1 cellular context compared by ENCODE assay signal in the genomic region with DNA sequence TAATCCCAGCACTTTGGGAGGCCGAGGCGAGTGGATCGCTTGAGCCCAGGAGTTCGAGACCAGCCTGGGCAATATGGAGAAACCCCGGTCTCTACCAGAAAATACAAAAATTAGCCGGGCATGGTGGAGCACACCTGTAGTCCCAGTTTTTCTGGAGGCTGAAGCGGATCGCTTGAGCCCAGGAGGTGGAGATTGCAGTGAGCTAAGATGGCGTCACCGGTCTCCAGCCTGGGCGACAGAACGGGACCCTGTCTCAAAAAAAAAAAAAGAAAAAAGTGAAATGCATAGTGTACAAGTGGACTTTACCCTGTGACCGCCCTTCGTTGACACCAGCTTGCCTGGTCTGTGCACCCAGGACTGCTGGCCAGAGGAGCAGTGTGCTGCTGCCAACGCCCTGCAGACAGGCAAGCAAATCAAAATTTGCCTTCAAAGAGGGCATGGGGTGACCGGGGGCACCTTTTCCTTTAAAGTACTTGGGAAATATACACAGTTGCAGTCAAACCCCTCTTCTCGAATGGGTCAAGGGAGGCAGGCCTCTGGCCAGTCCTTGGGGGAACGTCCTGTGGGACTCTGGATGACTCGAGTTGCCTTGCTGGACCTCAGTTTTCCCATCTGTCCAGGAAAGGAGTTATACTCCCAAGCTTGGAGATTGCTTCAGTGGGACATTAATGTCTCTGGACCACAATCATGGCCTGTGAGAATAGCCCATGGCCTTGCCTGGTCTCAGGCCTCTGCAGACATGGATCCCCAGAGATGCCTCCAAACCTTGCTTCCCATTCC.
TF ChIP-seq lines count a peak whose summit lies in the region.

No MANE protein-coding gene starts in this region.

TF ChIP-seq in HepG2, 621 proteins besides CTCF, POLR2A, EP300 and RAD21 (continued from another document and continues in another):
- TF ChIP-seq, protein P1, sequence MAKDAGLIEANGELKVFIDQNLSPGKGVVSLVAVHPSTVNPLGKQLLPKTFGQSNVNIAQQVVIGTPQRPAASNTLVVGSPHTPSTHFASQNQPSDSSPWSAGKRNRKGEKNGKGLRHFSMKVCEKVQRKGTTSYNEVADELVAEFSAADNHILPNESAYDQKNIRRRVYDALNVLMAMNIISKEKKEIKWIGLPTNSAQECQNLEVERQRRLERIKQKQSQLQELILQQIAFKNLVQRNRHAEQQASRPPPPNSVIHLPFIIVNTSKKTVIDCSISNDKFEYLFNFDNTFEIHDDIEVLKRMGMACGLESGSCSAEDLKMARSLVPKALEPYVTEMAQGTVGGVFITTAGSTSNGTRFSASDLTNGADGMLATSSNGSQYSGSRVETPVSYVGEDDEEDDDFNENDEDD (CRISPR knock-in tag; IDR thresholded peaks at IDR 0.05; ENCODE audit: borderline replicate concordance) = no peak
- TF ChIP-seq RBFOX2 (IDR thresholded peaks at IDR 0.05; ENCODE audit: low read depth, low read length) (no peak), ATF3 (CRISPR knock-in tag; IDR thresholded peaks at IDR 0.05) (peak; percentile 18; the same call in 1 of the 2 replicates), FUBP1 (CRISPR knock-in tag; IDR thresholded peaks at IDR 0.05; ENCODE audit: borderline replicate concordance) (no peak), DPF2 (CRISPR knock-in tag; IDR thresholded peaks at IDR 0.05; ENCODE audit: borderline replicate concordance, low read depth) (no peak), RFXAP (CRISPR knock-in tag; IDR thresholded peaks at IDR 0.05; ENCODE audit: borderline replicate concordance) (peak; percentile 66; the same call in 1 of the 2 replicates), DMAP1 (CRISPR knock-in tag; IDR thresholded peaks at IDR 0.05) (peak; percentile 75; the same call in 1 of the 2 replicates), SP2 (CRISPR knock-in tag; IDR thresholded peaks at IDR 0.05) (no peak), THYN1 (CRISPR knock-in tag; IDR thresholded peaks at IDR 0.05; ENCODE audit: borderline replicate concordance, low read depth) (no peak), PRDM10 (CRISPR knock-in tag; IDR thresholded peaks at IDR 0.05; ENCODE audit: low read depth) (no peak), ZNF335 (CRISPR knock-in tag; IDR thresholded peaks at IDR 0.05) (no peak), ZBTB34 (CRISPR knock-in tag; IDR thresholded peaks at IDR 0.05) (0 out of 2 replicates have a peak, but pooled peaks have one; percentile 23), ISL2 (CRISPR knock-in tag; IDR thresholded peaks at IDR 0.05) (peak; percentile 52; the same call in 1 of the 2 replicates), ZNF644 (CRISPR knock-in tag; IDR thresholded peaks at IDR 0.05; ENCODE audit: low read depth) (peak; percentile 25; the same call in 1 of the 2 replicates), LRRFIP1 (CRISPR knock-in tag; conservative IDR thresholded peaks at IDR 0.05) (no peak), RXRB (CRISPR knock-in tag; IDR thresholded peaks at IDR 0.05; ENCODE audit: borderline replicate concordance) (0 out of 2 replicates have a peak, but pooled peaks have one; percentile 46), NR2F6 (IDR thresholded peaks at IDR 0.05) (no peak), NR2F6 (CRISPR knock-in tag; IDR thresholded peaks at IDR 0.05) (peak; percentile 36; the same call in 1 of the 2 replicates), GPN1 (CRISPR knock-in tag; IDR thresholded peaks at IDR 0.05; ENCODE audit: borderline replicate concordance) (no peak), SP140L (CRISPR knock-in tag; IDR thresholded peaks at IDR 0.05; ENCODE audit: borderline replicate concordance) (no peak), ZNF607 (CRISPR knock-in tag; IDR thresholded peaks at IDR 0.05; ENCODE audit: borderline replicate concordance) (no peak), AGO2 (optimal IDR thresholded peaks at IDR 0.05; ENCODE audit: low read depth, low read length) (no peak), ZNF580 (CRISPR knock-in tag; IDR thresholded peaks at IDR 0.05; ENCODE audit: borderline replicate concordance, low read depth) (no peak), IKZF5 (CRISPR knock-in tag; IDR thresholded peaks at IDR 0.05) (peak; percentile 25; the same call in 1 of the 2 replicates), BORCS8-MEF2B (CRISPR knock-in tag; IDR thresholded peaks at IDR 0.05) (no peak), MED1 (CRISPR knock-in tag; IDR thresholded peaks at IDR 0.05) (peak; percentile 45; the same call in 1 of the 2 replicates), YEATS4 (CRISPR knock-in tag; IDR thresholded peaks at IDR 0.05; ENCODE audit: borderline replicate concordance) (peak; percentile 67; the same call in 1 of the 2 replicates), ASH2L (IDR thresholded peaks at IDR 0.05; ENCODE audit: insufficient read length, low read depth, low read length) (no peak), NFIB (CRISPR knock-in tag; IDR thresholded peaks at IDR 0.05; ENCODE audit: borderline replicate concordance) (no peak), ATF5 (CRISPR knock-in tag; IDR thresholded peaks at IDR 0.05; ENCODE audit: low read depth) (no peak), SRSF9 (IDR thresholded peaks at IDR 0.05; ENCODE audit: borderline replicate concordance, insufficient read depth, low read depth, low read length, poor library complexity, severe bottlenecking) (no peak), ZNF205 (CRISPR knock-in tag; IDR thresholded peaks at IDR 0.05) (no peak), SIN3A (IDR thresholded peaks at IDR 0.05; ENCODE audit: borderline replicate concordance, low read depth, low read length) (no peak), E2F1 (CRISPR knock-in tag; IDR thresholded peaks at IDR 0.05) (0 out of 2 replicates have a peak, but pooled peaks have one; percentile 43), FOSL2 (CRISPR knock-in tag; IDR thresholded peaks at IDR 0.05) (peak; percentile 38), CEBPB (IDR thresholded peaks at IDR 0.05; ENCODE audit: borderline replicate concordance, low read depth, low read length) (no peak; the same call in 1 of the 2 replicates), GABPB1 (CRISPR knock-in tag; IDR thresholded peaks at IDR 0.05) (no peak), THAP11 (CRISPR knock-in tag; IDR thresholded peaks at IDR 0.05) (0 out of 2 replicates have a peak, but pooled peaks have one; percentile 18)
- TF ChIP-seq, protein P2, sequence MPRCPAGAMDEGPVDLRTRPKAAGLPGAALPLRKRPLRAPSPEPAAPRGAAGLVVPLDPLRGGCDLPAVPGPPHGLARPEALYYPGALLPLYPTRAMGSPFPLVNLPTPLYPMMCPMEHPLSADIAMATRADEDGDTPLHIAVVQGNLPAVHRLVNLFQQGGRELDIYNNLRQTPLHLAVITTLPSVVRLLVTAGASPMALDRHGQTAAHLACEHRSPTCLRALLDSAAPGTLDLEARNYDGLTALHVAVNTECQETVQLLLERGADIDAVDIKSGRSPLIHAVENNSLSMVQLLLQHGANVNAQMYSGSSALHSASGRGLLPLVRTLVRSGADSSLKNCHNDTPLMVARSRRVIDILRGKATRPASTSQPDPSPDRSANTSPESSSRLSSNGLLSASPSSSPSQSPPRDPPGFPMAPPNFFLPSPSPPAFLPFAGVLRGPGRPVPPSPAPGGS (CRISPR knock-in tag; IDR thresholded peaks at IDR 0.05) = no peak
